16 cellular contexts compared by ENCODE assay signal in genomic region chr16:88676502-88677242, GRCh38. TPM values are rescaled to one million over a fixed set of nuclear protein-coding genes. Genes with fewer than 3 reads are reported as not detected.
DNase-seq lines count a peak whose midpoint lies in the region; ATAC-seq lines count a peak whose summit lies in the region.
"Had no signal": no experiment of that assay in that cellular context is flagged by ENCODE, and none has a peak within 500 bp of the region (broad histone marks: within the 10 kb centered on the region; RNA-seq: fewer than 3 reads in every experiment).

No MANE protein-coding gene starts in this region.

- H3K18ac ChIP-seq in neuronal stem cell (ENCODE audit: low read length) = peak overlapping the region; percentile 38

- no peak overlapping the region for H4K91ac ChIP-seq in neuronal stem cell (ENCODE audit: low read depth, low read length, poor library complexity)

- H3K9me3 ChIP-seq in right cardiac atrium (ENCODE audit: control insufficient read depth, low read length) (no peaks in the 10 kb centered on the region), neuronal stem cell (replicated peaks in 1 of 2; ENCODE audit: control insufficient read depth in 2 of 2, insufficient read depth in 1 of 2, low read depth in 1 of 2, low read length in 2 of 2) (no peaks in the 10 kb centered on the region)
- H3K9me3 ChIP-seq: BLaER1 treated with 17β-estradiol and CSF1 and Interleukin-3, amounts not matched to agents 10 nM and 100 nM had no signal

- DNase-seq in right cardiac atrium = peak in 2 of 3 donors; percentile 42 to 47
- no peak for DNase-seq in Right ventricle myocardium inferior (ENCODE audit: missing footprints)
- DNase-seq in neuronal stem cell (ENCODE audit: low spot score) = no peak
- DNase-seq in midbrain (lab: John Stamatoyannopoulos, UW) = no peak
- no peak for DNase-seq in dedifferentiated amniotic fluid mesenchymal stem cell (ENCODE audit: extremely low spot score)
- DNase-seq: Calu3, DMS79 treated with DMSO at 0.1 percent for 48 hours, GF-D8, H7, HFFc6 had no signal

- H3K4me1 ChIP-seq in right cardiac atrium (ENCODE audit: control insufficient read depth, insufficient read depth, low read length) = no peaks in the 10 kb centered on the region
- peaks cover 3 to 6% of the 10 kb centered on the region in 2 donors for H3K4me1 ChIP-seq in neuronal stem cell (ENCODE audit: control insufficient read depth in 2 of 2, insufficient read depth in 1 of 2, low read depth in 1 of 2, low read length in 2 of 2)

- H3K14ac ChIP-seq in neuronal stem cell (ENCODE audit: low read length) = no peak overlapping the region

- no peak overlapping the region for H3K4me2 ChIP-seq in neuronal stem cell (ENCODE audit: insufficient read depth, low read length, poor library complexity, severe bottlenecking)
- H3K4me2 ChIP-seq: GM23338 had no signal

- peak overlapping the region; percentile 63 for H2AK5ac ChIP-seq in neuronal stem cell (ENCODE audit: low read depth, low read length)

- H3K4ac ChIP-seq in neuronal stem cell (ENCODE audit: low read length) = peak overlapping the region; percentile 23

- H3K23ac ChIP-seq in neuronal stem cell (ENCODE audit: low read depth, low read length, poor library complexity) = peak overlapping the region; percentile 55

- peak overlapping the region; percentile 17 for H2BK15ac ChIP-seq in neuronal stem cell (ENCODE audit: low read length)

- H3K4me3 ChIP-seq in right cardiac atrium (ENCODE audit: low read length) (no peak overlapping the region), neuronal stem cell (ENCODE audit: low read length in 2 of 2) (no peak overlapping the region)
- H3K4me3 ChIP-seq: BLaER1 treated with 17β-estradiol and CSF1 and Interleukin-3, amounts not matched to agents 10 nM and 100 nM; GM23338 had no signal

- no peak for ATAC-seq in right cardiac atrium
- no peak for ATAC-seq in Right ventricle myocardium inferior
- ATAC-seq: CD8-positive, alpha-beta T cell; GM23338; HCT116 had no signal

- H3K27me3 ChIP-seq in right cardiac atrium (ENCODE audit: control insufficient read depth, insufficient read depth) = no peaks in the 10 kb centered on the region
- no peaks in the 10 kb centered on the region for H3K27me3 ChIP-seq in neuronal stem cell (ENCODE audit: control insufficient read depth in 3 of 3, insufficient read depth in 3 of 3, low read depth in 1 of 3, low read length in 3 of 3)
- H3K27me3 ChIP-seq: BLaER1 treated with 17β-estradiol and CSF1 and Interleukin-3, amounts not matched to agents 10 nM and 100 nM had no signal

- intact Hi-C loops in right cardiac atrium (cut with DNase I) (no loop called here), Right ventricle myocardium inferior (cut with DNase I) (no loop called here)

- peaks cover 3% of the 10 kb centered on the region for H3K79me1 ChIP-seq in neuronal stem cell (ENCODE audit: low read depth, low read length)

- H2BK120ac ChIP-seq in neuronal stem cell (ENCODE audit: low read depth, low read length) = no peak overlapping the region

- no peak overlapping the region for H3K9ac ChIP-seq in neuronal stem cell (ENCODE audit: low read depth, low read length, poor library complexity)
- H3K9ac ChIP-seq: BLaER1 treated with 17β-estradiol and CSF1 and Interleukin-3, amounts not matched to agents 10 nM and 100 nM had no signal

- WGBS in right cardiac atrium = 75% methylated on average over 22 of the region's 22 CpGs
- no CpG with 5 or more reads among the region's 22 CpGs for WGBS in neuronal stem cell (ENCODE audit: extremely low coverage in 2 of 2, insufficient read length in 2 of 2, insufficient replicate concordance in 1 of 2), 2 donors

- H2BK5ac ChIP-seq in neuronal stem cell (ENCODE audit: low read length) = no peak overlapping the region

- H4K8ac ChIP-seq in neuronal stem cell (ENCODE audit: low read depth, low read length) = peak overlapping the region; percentile 43

- H3K27ac ChIP-seq in right cardiac atrium (ENCODE audit: low read length) (no peak overlapping the region), neuronal stem cell (replicated peaks; ENCODE audit: low read length) (no peak overlapping the region)
- H3K27ac ChIP-seq: BLaER1 treated with 17β-estradiol and CSF1 and Interleukin-3, amounts not matched to agents 10 nM and 100 nM; HL-60 had no signal

- H2BK12ac ChIP-seq in neuronal stem cell (ENCODE audit: low read length) = no peak overlapping the region

- no peak overlapping the region for H2AFZ ChIP-seq in neuronal stem cell (ENCODE audit: low read length)
- H2AFZ ChIP-seq: GM23338 had no signal

- no peaks in the 10 kb centered on the region for H3K36me3 ChIP-seq in neuronal stem cell (replicated peaks in 1 of 2; ENCODE audit: control insufficient read depth in 2 of 2, insufficient read depth in 2 of 2, low read length in 2 of 2)

RNA-seq across cellular contexts. Expression of gene SNAI3, which starts 9.6 kb away (rescaled TPM):
- 1 to 10 TPM in 3 of 4 donors, under 1 TPM in 1; 0.39 to 2.8 (median 1.6) TPM for total RNA-seq in right cardiac atrium
- polyA plus RNA-seq in right cardiac atrium = 2.7 TPM
- 2.9 TPM for total RNA-seq in Right ventricle myocardium inferior
- 0.50 TPM for polyA plus RNA-seq in neuronal stem cell (2013, experiment 1 of 2)
- polyA plus RNA-seq in neuronal stem cell (2013, experiment 2 of 2) = 0.32 TPM
- total RNA-seq: A172, HFFc6 had no signal

RNA-seq across cellular contexts. Expression of gene MVD, which starts 13.8 kb away (rescaled TPM):
- total RNA-seq in right cardiac atrium (10 to 100 TPM; 29.8 to 32.0 (median 31.2) TPM), Right ventricle myocardium inferior (24.0 TPM)
- polyA plus RNA-seq in right cardiac atrium = 35.9 TPM
- polyA plus RNA-seq in neuronal stem cell (2013, experiment 1 of 2) = 50.0 TPM
- 51.3 TPM for polyA plus RNA-seq in neuronal stem cell (2013, experiment 2 of 2)

RNA-seq across cellular contexts. Expression of gene CYBA, which starts 25.8 kb away (rescaled TPM):
- total RNA-seq in right cardiac atrium (100 to 1,000 TPM in 1 of 4 donors, 10 to 100 TPM in 3; 53.9 to 101 (median 70.7) TPM), Right ventricle myocardium inferior (63.7 TPM)
- 84.2 TPM for polyA plus RNA-seq in right cardiac atrium
- polyA plus RNA-seq in neuronal stem cell (2013, experiment 1 of 2) = 74.4 TPM
- polyA plus RNA-seq in neuronal stem cell (2013, experiment 2 of 2) = 71.9 TPM

RNA-seq across cellular contexts. Expression of gene RNF166, which starts 29.5 kb away (rescaled TPM):
- 10 to 100 TPM; 15.0 to 23.8 (median 19.2) TPM for total RNA-seq in right cardiac atrium
- 18.4 TPM for polyA plus RNA-seq in right cardiac atrium
- 17.0 TPM for total RNA-seq in Right ventricle myocardium inferior
- 20.4 TPM for polyA plus RNA-seq in neuronal stem cell (2013, experiment 1 of 2)
- 19.1 TPM for polyA plus RNA-seq in neuronal stem cell (2013, experiment 2 of 2)

RNA-seq across cellular contexts. Expression of gene CTU2, which starts 29.6 kb away (rescaled TPM):
- 10 to 100 TPM; 11.1 to 16.3 (median 12.4) TPM for total RNA-seq in right cardiac atrium
- polyA plus RNA-seq in right cardiac atrium = 11.4 TPM
- 13.1 TPM for total RNA-seq in Right ventricle myocardium inferior
- polyA plus RNA-seq in neuronal stem cell (2013, experiment 1 of 2) = 25.8 TPM
- polyA plus RNA-seq in neuronal stem cell (2013, experiment 2 of 2) = 28.0 TPM

Comparison
In these comparisons a context has a peak if more than half of its experiments do, and no peak if none do; other contexts are left out.
1. DNase-seq: peak in right cardiac atrium (2 of 3); none in Right ventricle myocardium inferior (single experiment), neuronal stem cell (single experiment), midbrain (single experiment) and dedifferentiated amniotic fluid mesenchymal stem cell (single experiment).